ENCODE assay signal across 2 cellular contexts in genomic region chr22:46803031-46803880, GRCh38.
A peak's percentile ranks its signal among the peaks of the same experiment; 100 is the strongest.
TF ChIP-seq lines count a peak whose summit lies in the region.

No MANE protein-coding gene starts in this region.

TF ChIP-seq in HEK293, 187 proteins besides CTCF, POLR2A, EP300 and RAD21 (continued from another document and continues in another):
- TF ChIP-seq, protein P1, sequence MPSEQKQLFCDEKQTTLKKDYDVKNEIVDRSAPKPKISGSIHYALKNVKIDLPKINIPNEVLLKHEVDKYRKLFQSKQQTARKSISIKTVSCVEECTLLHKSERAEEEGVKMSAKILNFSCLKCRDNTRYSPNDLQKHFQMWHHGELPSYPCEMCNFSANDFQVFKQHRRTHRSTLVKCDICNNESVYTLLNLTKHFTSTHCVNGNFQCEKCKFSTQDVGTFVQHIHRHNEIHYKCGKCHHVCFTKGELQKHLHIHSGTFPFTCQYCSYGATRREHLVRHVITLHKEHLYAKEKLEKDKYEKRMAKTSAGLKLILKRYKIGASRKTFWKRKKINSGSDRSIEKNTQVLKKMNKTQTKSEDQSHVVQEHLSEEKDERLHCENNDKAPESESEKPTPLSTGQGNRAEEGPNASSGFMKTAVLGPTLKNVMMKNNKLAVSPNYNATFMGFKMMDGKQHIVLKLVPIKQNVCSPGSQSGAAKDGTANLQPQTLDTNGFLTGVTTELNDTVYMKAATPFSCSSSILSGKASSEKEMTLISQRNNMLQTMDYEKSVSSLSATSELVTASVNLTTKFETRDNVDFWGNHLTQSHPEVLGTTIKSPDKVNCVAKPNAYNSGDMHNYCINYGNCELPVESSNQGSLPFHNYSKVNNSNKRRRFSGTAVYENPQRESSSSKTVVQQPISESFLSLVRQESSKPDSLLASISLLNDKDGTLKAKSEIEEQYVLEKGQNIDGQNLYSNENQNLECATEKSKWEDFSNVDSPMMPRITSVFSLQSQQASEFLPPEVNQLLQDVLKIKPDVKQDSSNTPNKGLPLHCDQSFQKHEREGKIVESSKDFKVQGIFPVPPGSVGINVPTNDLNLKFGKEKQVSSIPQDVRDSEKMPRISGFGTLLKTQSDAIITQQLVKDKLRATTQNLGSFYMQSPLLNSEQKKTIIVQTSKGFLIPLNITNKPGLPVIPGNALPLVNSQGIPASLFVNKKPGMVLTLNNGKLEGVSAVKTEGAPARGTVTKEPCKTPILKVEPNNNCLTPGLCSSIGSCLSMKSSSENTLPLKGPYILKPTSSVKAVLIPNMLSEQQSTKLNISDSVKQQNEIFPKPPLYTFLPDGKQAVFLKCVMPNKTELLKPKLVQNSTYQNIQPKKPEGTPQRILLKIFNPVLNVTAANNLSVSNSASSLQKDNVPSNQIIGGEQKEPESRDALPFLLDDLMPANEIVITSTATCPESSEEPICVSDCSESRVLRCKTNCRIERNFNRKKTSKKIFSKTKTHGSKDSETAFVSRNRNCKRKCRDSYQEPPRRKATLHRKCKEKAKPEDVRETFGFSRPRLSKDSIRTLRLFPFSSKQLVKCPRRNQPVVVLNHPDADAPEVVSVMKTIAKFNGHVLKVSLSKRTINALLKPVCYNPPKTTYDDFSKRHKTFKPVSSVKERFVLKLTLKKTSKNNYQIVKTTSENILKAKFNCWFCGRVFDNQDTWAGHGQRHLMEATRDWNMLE (tag by site-specific recombination; conservative IDR thresholded peaks at IDR 0.05; ENCODE audit: low read depth) = no peak
- TF ChIP-seq ZBTB26 (tag by site-specific recombination; optimal IDR thresholded peaks at IDR 0.05) (peak; percentile 31), ZEB2 (tag by site-specific recombination; IDR thresholded peaks at IDR 0.05) (peak; percentile 74), ZNF626 (tag by site-specific recombination; IDR thresholded peaks at IDR 0.05) (no peak), ZBTB7A (tag by site-specific recombination; IDR thresholded peaks at IDR 0.05; ENCODE audit: low read depth) (no peak), ZNF335 (tag by site-specific recombination; conservative IDR thresholded peaks at IDR 0.05) (peak; percentile 48; the same call in 1 of the 2 replicates), ZIC2 (tag by site-specific recombination; IDR thresholded peaks at IDR 0.05) (peak; percentile 29; the same call in 1 of the 2 replicates), SP2 (tag by site-specific recombination; IDR thresholded peaks at IDR 0.05) (no peak), PRDM1 (tag by site-specific recombination; IDR thresholded peaks at IDR 0.05) (peak; percentile 16; the same call in 1 of the 2 replicates), ZNF768 (tag by site-specific recombination; IDR thresholded peaks at IDR 0.05) (no peak), ZNF654 (tag by site-specific recombination; IDR thresholded peaks at IDR 0.05; ENCODE audit: low read depth) (peak; percentile 43; the same call in 1 of the 2 replicates), ZNF560 (tag by site-specific recombination; IDR thresholded peaks at IDR 0.05; ENCODE audit: borderline replicate concordance) (no peak), MEIS1 (CRISPR knock-in tag; IDR thresholded peaks at IDR 0.05; ENCODE audit: borderline replicate concordance) (0 out of 2 replicates have a peak, but pooled peaks have one; percentile 30), ZNF501 (tag by site-specific recombination; IDR thresholded peaks at IDR 0.05) (no peak), SP7 (tag by site-specific recombination; IDR thresholded peaks at IDR 0.05) (no peak), ZNF146 (tag by site-specific recombination; IDR thresholded peaks at IDR 0.05) (no peak), ZNF211 (tag by site-specific recombination; IDR thresholded peaks at IDR 0.05; ENCODE audit: low read depth) (no peak), ZNF521 (tag by site-specific recombination; IDR thresholded peaks at IDR 0.05) (no peak), ZNF629 (tag by site-specific recombination; IDR thresholded peaks at IDR 0.05) (no peak)
- TF ChIP-seq, protein P2, sequence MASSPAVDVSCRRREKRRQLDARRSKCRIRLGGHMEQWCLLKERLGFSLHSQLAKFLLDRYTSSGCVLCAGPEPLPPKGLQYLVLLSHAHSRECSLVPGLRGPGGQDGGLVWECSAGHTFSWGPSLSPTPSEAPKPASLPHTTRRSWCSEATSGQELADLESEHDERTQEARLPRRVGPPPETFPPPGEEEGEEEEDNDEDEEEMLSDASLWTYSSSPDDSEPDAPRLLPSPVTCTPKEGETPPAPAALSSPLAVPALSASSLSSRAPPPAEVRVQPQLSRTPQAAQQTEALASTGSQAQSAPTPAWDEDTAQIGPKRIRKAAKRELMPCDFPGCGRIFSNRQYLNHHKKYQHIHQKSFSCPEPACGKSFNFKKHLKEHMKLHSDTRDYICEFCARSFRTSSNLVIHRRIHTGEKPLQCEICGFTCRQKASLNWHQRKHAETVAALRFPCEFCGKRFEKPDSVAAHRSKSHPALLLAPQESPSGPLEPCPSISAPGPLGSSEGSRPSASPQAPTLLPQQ (tag by site-specific recombination; IDR thresholded peaks at IDR 0.05) = 0 out of 2 replicates have a peak, but pooled peaks have one; percentile 28
- TF ChIP-seq, protein P3, sequence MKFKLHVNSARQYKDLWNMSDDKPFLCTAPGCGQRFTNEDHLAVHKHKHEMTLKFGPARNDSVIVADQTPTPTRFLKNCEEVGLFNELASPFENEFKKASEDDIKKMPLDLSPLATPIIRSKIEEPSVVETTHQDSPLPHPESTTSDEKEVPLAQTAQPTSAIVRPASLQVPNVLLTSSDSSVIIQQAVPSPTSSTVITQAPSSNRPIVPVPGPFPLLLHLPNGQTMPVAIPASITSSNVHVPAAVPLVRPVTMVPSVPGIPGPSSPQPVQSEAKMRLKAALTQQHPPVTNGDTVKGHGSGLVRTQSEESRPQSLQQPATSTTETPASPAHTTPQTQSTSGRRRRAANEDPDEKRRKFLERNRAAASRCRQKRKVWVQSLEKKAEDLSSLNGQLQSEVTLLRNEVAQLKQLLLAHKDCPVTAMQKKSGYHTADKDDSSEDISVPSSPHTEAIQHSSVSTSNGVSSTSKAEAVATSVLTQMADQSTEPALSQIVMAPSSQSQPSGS (tag by site-specific recombination; IDR thresholded peaks at IDR 0.05; ENCODE audit: low read depth) = no peak

TF ChIP-seq in SK-N-SH treated with all-trans-retinoic acid at 6 μM for 48 hours, 23 proteins besides CTCF, POLR2A, EP300 and RAD21 (continued from another document):
- no peak for TF ChIP-seq TSHZ2 (CRISPR knock-in tag; IDR thresholded peaks at IDR 0.05)
